In genomic region chr12:50568338-50569155, GRCh38 we compare ENCODE assay signal across 11 cellular contexts.
DNase-seq lines count a peak whose midpoint lies in the region; ATAC-seq lines count a peak whose summit lies in the region.
"Had no signal": no experiment of that assay in that cellular context is flagged by ENCODE, and none has a peak within 500 bp of the region (broad histone marks: within the 10 kb centered on the region; RNA-seq: fewer than 3 reads in every experiment).

No MANE protein-coding gene starts in this region.

- H3K14ac ChIP-seq in trophoblast cell (ENCODE audit: low read length) = no peak overlapping the region

- ATAC-seq in left ventricle myocardium superior = peak; percentile 20
- ATAC-seq in GM21723 (IDR thresholded peaks at IDR 0.05; ENCODE audit: unreplicated experiment) = no peak
- no peak for ATAC-seq in HG03460 (IDR thresholded peaks at IDR 0.05; ENCODE audit: unreplicated experiment)
- no peak for ATAC-seq in GM21515 (IDR thresholded peaks at IDR 0.05; ENCODE audit: unreplicated experiment)
- ATAC-seq in HG03280 (IDR thresholded peaks at IDR 0.05; ENCODE audit: unreplicated experiment) = no peak

- no peak overlapping the region for H4K91ac ChIP-seq in trophoblast cell (ENCODE audit: low read depth, low read length)

- intact Hi-C loops in left ventricle myocardium superior (cut with micrococcal nuclease) = no loop called here

- no peak overlapping the region for H2BK120ac ChIP-seq in trophoblast cell (ENCODE audit: insufficient read depth, low read length, poor library complexity)

- peaks cover 11% of the 10 kb centered on the region for H3K79me2 ChIP-seq in trophoblast cell (ENCODE audit: control insufficient read depth, insufficient read depth, low read length, poor library complexity)

- H3K36me3 ChIP-seq in BLaER1 treated with 17β-estradiol and CSF1 and Interleukin-3, amounts not matched to agents 10 nM and 100 nM = peaks cover 0 to 20% (median 6%) of the 10 kb centered on the region in 11 experiments; a peak in 11 of 22 replicates
- H3K36me3 ChIP-seq in trophoblast cell (ENCODE audit: control insufficient read depth in 1 of 2, insufficient read depth in 2 of 2, low read length in 2 of 2) = no peaks in the 10 kb centered on the region
- H3K36me3 ChIP-seq: BE2C had no signal

- peaks cover 14% of the 10 kb centered on the region for H3K79me1 ChIP-seq in trophoblast cell (ENCODE audit: low read length)

- H3K27me3 ChIP-seq in BLaER1 treated with 17β-estradiol and CSF1 and Interleukin-3, amounts not matched to agents 10 nM and 100 nM = no peaks in the 10 kb centered on the region
- H3K27me3 ChIP-seq in trophoblast cell (ENCODE audit: insufficient read depth, low read length) = no peaks in the 10 kb centered on the region
- H3K27me3 ChIP-seq: BE2C had no signal

- H3K27ac ChIP-seq in BLaER1 treated with 17β-estradiol and CSF1 and Interleukin-3, amounts not matched to agents 10 nM and 100 nM = peak overlapping the region in 10 of 11 experiments; percentile 33 to 99 (median 94); a peak in 19 of 22 replicates
- peak overlapping the region; percentile 27 for H3K27ac ChIP-seq in trophoblast cell (ENCODE audit: low read depth, low read length)

- H2AFZ ChIP-seq in trophoblast cell (ENCODE audit: insufficient read depth, low read length, poor library complexity) = no peak overlapping the region

- peaks cover 0 to 39% (median 12%) of the 10 kb centered on the region in 11 experiments; a peak in 16 of 22 replicates for H3K9me3 ChIP-seq in BLaER1 treated with 17β-estradiol and CSF1 and Interleukin-3, amounts not matched to agents 10 nM and 100 nM (replicated peaks in 1 of 11)
- no peaks in the 10 kb centered on the region for H3K9me3 ChIP-seq in trophoblast cell (ENCODE audit: insufficient read depth, low read depth, low read length)
- H3K9me3 ChIP-seq: BE2C had no signal

- no CpG with 5 or more reads among the region's 4 CpGs for WGBS in trophoblast cell (ENCODE audit: extremely low coverage, insufficient coverage, insufficient read length)

- H4K12ac ChIP-seq in trophoblast cell (ENCODE audit: low read depth, low read length) = no peak overlapping the region

- no peak overlapping the region for H3K23ac ChIP-seq in trophoblast cell (ENCODE audit: low read length)

- no peak overlapping the region for H4K8ac ChIP-seq in trophoblast cell (ENCODE audit: low read depth, low read length)

- H2AK5ac ChIP-seq in trophoblast cell (ENCODE audit: low read length) = no peak overlapping the region

- DNase-seq in astrocyte of the hippocampus (ENCODE audit: low read depth, low spot score) = peak; percentile 24
- DNase-seq in left ventricle myocardium superior = no peak
- no peak for DNase-seq in trophoblast cell
- DNase-seq: activated CD4-positive, alpha-beta T cell treated with anti-CD3 and anti-CD28 coated beads, Interleukin-2, amount 50 U/mL, for 48 hours; BE2C; stimulated activated CD4-positive, alpha-beta T cell treated with anti-CD3 and anti-CD28 coated beads, Interleukin-4, amount 100 ng/mL, for 1 hour had no signal

- H3K18ac ChIP-seq in trophoblast cell (ENCODE audit: low read length) = no peak overlapping the region

- peak overlapping the region; percentile 4 for H2BK5ac ChIP-seq in trophoblast cell (ENCODE audit: low read depth, low read length, poor library complexity)

- H3K9ac ChIP-seq in BLaER1 treated with 17β-estradiol and CSF1 and Interleukin-3, amounts not matched to agents 10 nM and 100 nM = peak overlapping the region in 8 of 11 experiments; percentile 22 to 65 (median 58); a peak in 15 of 22 replicates
- H3K9ac ChIP-seq in trophoblast cell (ENCODE audit: low read length) = no peak overlapping the region

- H3K4me1 ChIP-seq in BLaER1 treated with 17β-estradiol and CSF1 and Interleukin-3, amounts not matched to agents 10 nM and 100 nM = peaks cover 7 to 99% (median 87%) of the 10 kb centered on the region in 10 experiments; a peak in 18 of 20 replicates
- peaks cover 6 to 14% of the 10 kb centered on the region in 2 experiments for H3K4me1 ChIP-seq in trophoblast cell (ENCODE audit: control insufficient read depth in 1 of 2, insufficient read depth in 2 of 2, low read length in 2 of 2)

- H3K4ac ChIP-seq in trophoblast cell (ENCODE audit: low read depth, low read length) = no peak overlapping the region

- peak overlapping the region in 8 of 11 experiments; percentile 2 to 88 (median 80); a peak in 14 of 22 replicates for H3K4me2 ChIP-seq in BLaER1 treated with 17β-estradiol and CSF1 and Interleukin-3, amounts not matched to agents 10 nM and 100 nM
- no peak overlapping the region for H3K4me2 ChIP-seq in trophoblast cell (ENCODE audit: low read length)

- peak overlapping the region in 1 of 10 experiments; percentile 8; a peak in 1 of 20 replicates for H3K4me3 ChIP-seq in BLaER1 treated with 17β-estradiol and CSF1 and Interleukin-3, amounts not matched to agents 10 nM and 100 nM
- no peak overlapping the region for H3K4me3 ChIP-seq in trophoblast cell (ENCODE audit: low read depth, low read length)

- H2BK12ac ChIP-seq in trophoblast cell (ENCODE audit: low read length) = no peak overlapping the region

- peaks cover 0 to 37% (median 0%) of the 10 kb centered on the region in 11 experiments; a peak in 5 of 22 replicates for H4K20me1 ChIP-seq in BLaER1 treated with 17β-estradiol and CSF1 and Interleukin-3, amounts not matched to agents 10 nM and 100 nM
